ENCODE assay signal across 9 cellular contexts in genomic region chr4:84498203-84499026, GRCh38. TPM values are rescaled to one million over a fixed set of nuclear protein-coding genes. Genes with fewer than 3 reads are reported as not detected.
DNase-seq lines count a peak whose midpoint lies in the region; ATAC-seq and TF ChIP-seq lines count a peak whose summit lies in the region.
"Had no signal": no experiment of that assay in that cellular context is flagged by ENCODE, and none has a peak within 500 bp of the region (broad histone marks: within the 10 kb centered on the region; RNA-seq: fewer than 3 reads in every experiment).

No MANE protein-coding gene starts in this region.

- H3K4me1 Mint-ChIP-seq in HFFc6 (ENCODE audit: low read depth) = peaks cover 17% of the 10 kb centered on the region
- peaks cover 20% of the 10 kb centered on the region for H3K4me1 Mint-ChIP-seq in activated CD4-positive, alpha-beta memory T cell treated with anti-CD3 and anti-CD28 coated beads, Interleukin-2, amount 10 ng/mL, durations not matched to agents 7 days and 5 days

- H3K4me3 ChIP-seq in BE2C (ENCODE audit: low read depth, low read length) (peak overlapping the region; percentile 98), cardiac muscle cell (peak overlapping the region; percentile 31)

- TF ChIP-seq CTCF in BE2C (IDR thresholded peaks at IDR 0.05; ENCODE audit: low read depth, low read length) (no peak), HFFc6 (IDR thresholded peaks at IDR 0.05) (no peak), cardiac muscle cell (IDR thresholded peaks at IDR 0.05; ENCODE audit: low read depth, low read length) (no peak)

- peak; percentile 57 for DNase-seq in BE2C
- no peak for DNase-seq in HFFc6
- DNase-seq in activated CD4-positive, alpha-beta memory T cell treated with anti-CD3 and anti-CD28 coated beads, Interleukin-2, amount 10 ng/mL, durations not matched to agents 7 days and 5 days = no peak
- peak; percentile 35 to 49 for DNase-seq in cardiac muscle cell (ENCODE audit: low read depth in 1 of 2, low spot score in 1 of 2)
- peak; percentile 84 for DNase-seq in posterior vena cava (ENCODE audit: low spot score)
- DNase-seq in head of caudate nucleus = no peak
- no peak for DNase-seq in UCSD-AML1 (lab: John Stamatoyannopoulos, UW; ENCODE audit: unreplicated experiment)

- POLR2A ChIA-PET in activated CD4-positive, alpha-beta memory T cell treated with anti-CD3 and anti-CD28 coated beads, Interleukin-2, amount 10 ng/mL, durations not matched to agents 7 days and 5 days (lab: Charles Lee) = no interaction called here

- intact Hi-C loops in posterior vena cava (cut with DNase I) (no loop called here), head of caudate nucleus (cut with DNase I) (no loop called here)

- peaks cover 8% of the 10 kb centered on the region; the same call in 1 of the 2 replicates for H3K36me3 Mint-ChIP-seq in HFFc6 (ENCODE audit: low read depth)
- peaks cover 9% of the 10 kb centered on the region for H3K36me3 Mint-ChIP-seq in activated CD4-positive, alpha-beta memory T cell treated with anti-CD3 and anti-CD28 coated beads, Interleukin-2, amount 10 ng/mL, durations not matched to agents 7 days and 5 days (ENCODE audit: low read depth)

- H3K27me3 ChIP-seq in BE2C (no peaks in the 10 kb centered on the region), cardiac muscle cell (peaks cover 100% of the 10 kb centered on the region)

- H3K9me3 Mint-ChIP-seq in HFFc6 = peaks cover 5% of the 10 kb centered on the region
- no peaks in the 10 kb centered on the region for H3K9me3 Mint-ChIP-seq in activated CD4-positive, alpha-beta memory T cell treated with anti-CD3 and anti-CD28 coated beads, Interleukin-2, amount 10 ng/mL, durations not matched to agents 7 days and 5 days

- H3K27ac ChIP-seq in cardiac muscle cell = no peak overlapping the region

- CTCF ChIA-PET in activated CD4-positive, alpha-beta memory T cell treated with anti-CD3 and anti-CD28 coated beads, Interleukin-2, amount 10 ng/mL, durations not matched to agents 7 days and 5 days (lab: Charles Lee) = no interaction called here

- peak overlapping the region; percentile 82 for H3K4me3 Mint-ChIP-seq in HFFc6
- H3K4me3 Mint-ChIP-seq in activated CD4-positive, alpha-beta memory T cell treated with anti-CD3 and anti-CD28 coated beads, Interleukin-2, amount 10 ng/mL, durations not matched to agents 7 days and 5 days = peak overlapping the region; percentile 58

- H3K4me1 ChIP-seq in BE2C (peaks cover 4% of the 10 kb centered on the region; the same call in 1 of the 2 replicates), cardiac muscle cell (ENCODE audit: low read depth) (peaks cover 3% of the 10 kb centered on the region)

- H3K36me3 ChIP-seq in BE2C (peaks cover 37% of the 10 kb centered on the region), cardiac muscle cell (no peaks in the 10 kb centered on the region)

- no peak for ATAC-seq in GM18861 (IDR thresholded peaks at IDR 0.05; ENCODE audit: unreplicated experiment)

- H3K9me3 ChIP-seq in BE2C = no peaks in the 10 kb centered on the region
- no peaks in the 10 kb centered on the region for H3K9me3 ChIP-seq in cardiac muscle cell (ENCODE audit: low read depth)

- peaks cover 79% of the 10 kb centered on the region for H3K27me3 Mint-ChIP-seq in HFFc6 (ENCODE audit: insufficient read depth)
- peaks cover 89% of the 10 kb centered on the region for H3K27me3 Mint-ChIP-seq in activated CD4-positive, alpha-beta memory T cell treated with anti-CD3 and anti-CD28 coated beads, Interleukin-2, amount 10 ng/mL, durations not matched to agents 7 days and 5 days

- no peak overlapping the region for H3K27ac Mint-ChIP-seq in HFFc6
- H3K27ac Mint-ChIP-seq in activated CD4-positive, alpha-beta memory T cell treated with anti-CD3 and anti-CD28 coated beads, Interleukin-2, amount 10 ng/mL, durations not matched to agents 7 days and 5 days = peak overlapping the region; percentile 48

RNA-seq across cellular contexts. Expression of gene NKX6-1, which starts 0.7 kb away (rescaled TPM):
- polyA plus RNA-seq in BE2C (2012; ENCODE audit: insufficient read depth, insufficient read length, low read depth) = 30.4 TPM
- total RNA-seq in HFFc6 (2021; fragmentation: NEBNext Ultra II Directional; extraction: Animal tissue kit (Norgen Biotek cat#: 25700)) = not detected
- total RNA-seq in activated CD4-positive, alpha-beta memory T cell treated with anti-CD3 and anti-CD28 coated beads, Interleukin-2, amount 10 ng/mL, durations not matched to agents 7 days and 5 days = not detected
- total RNA-seq in cardiac muscle cell (not detected in 2 replicates), posterior vena cava (not detected)
- not detected in 2 replicates for polyA plus RNA-seq in cardiac muscle cell
- total RNA-seq: renal cortical epithelial cell had no signal

Comparison
In these comparisons a context has a peak if more than half of its experiments do, and no peak if none do; other contexts are left out.
1. DNase-seq: peak in BE2C (single experiment), cardiac muscle cell (2 of 2) and posterior vena cava (single experiment); none in HFFc6 (single experiment), activated CD4-positive, alpha-beta memory T cell treated with anti-CD3 and anti-CD28 coated beads, Interleukin-2, amount 10 ng/mL, durations not matched to agents 7 days and 5 days (single experiment), head of caudate nucleus (0 of 42) and UCSD-AML1 (single experiment).